In genomic region chr16:47072158-47072557, GRCh38 we compare ENCODE assay signal across 2 cellular contexts.
TF ChIP-seq lines count a peak whose summit lies in the region.

No MANE protein-coding gene starts in this region.

TF ChIP-seq in HepG2, 621 proteins besides CTCF, POLR2A, EP300 and RAD21:
- no peak for TF ChIP-seq HNF1B (CRISPR knock-in tag; IDR thresholded peaks at IDR 0.05)
- TF ChIP-seq, protein P1, sequence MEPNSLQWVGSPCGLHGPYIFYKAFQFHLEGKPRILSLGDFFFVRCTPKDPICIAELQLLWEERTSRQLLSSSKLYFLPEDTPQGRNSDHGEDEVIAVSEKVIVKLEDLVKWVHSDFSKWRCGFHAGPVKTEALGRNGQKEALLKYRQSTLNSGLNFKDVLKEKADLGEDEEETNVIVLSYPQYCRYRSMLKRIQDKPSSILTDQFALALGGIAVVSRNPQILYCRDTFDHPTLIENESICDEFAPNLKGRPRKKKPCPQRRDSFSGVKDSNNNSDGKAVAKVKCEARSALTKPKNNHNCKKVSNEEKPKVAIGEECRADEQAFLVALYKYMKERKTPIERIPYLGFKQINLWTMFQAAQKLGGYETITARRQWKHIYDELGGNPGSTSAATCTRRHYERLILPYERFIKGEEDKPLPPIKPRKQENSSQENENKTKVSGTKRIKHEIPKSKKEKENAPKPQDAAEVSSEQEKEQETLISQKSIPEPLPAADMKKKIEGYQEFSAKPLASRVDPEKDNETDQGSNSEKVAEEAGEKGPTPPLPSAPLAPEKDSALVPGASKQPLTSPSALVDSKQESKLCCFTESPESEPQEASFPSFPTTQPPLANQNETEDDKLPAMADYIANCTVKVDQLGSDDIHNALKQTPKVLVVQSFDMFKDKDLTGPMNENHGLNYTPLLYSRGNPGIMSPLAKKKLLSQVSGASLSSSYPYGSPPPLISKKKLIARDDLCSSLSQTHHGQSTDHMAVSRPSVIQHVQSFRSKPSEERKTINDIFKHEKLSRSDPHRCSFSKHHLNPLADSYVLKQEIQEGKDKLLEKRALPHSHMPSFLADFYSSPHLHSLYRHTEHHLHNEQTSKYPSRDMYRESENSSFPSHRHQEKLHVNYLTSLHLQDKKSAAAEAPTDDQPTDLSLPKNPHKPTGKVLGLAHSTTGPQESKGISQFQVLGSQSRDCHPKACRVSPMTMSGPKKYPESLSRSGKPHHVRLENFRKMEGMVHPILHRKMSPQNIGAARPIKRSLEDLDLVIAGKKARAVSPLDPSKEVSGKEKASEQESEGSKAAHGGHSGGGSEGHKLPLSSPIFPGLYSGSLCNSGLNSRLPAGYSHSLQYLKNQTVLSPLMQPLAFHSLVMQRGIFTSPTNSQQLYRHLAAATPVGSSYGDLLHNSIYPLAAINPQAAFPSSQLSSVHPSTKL (CRISPR knock-in tag; IDR thresholded peaks at IDR 0.05) = no peak
- no peak for TF ChIP-seq ATF7 (IDR thresholded peaks at IDR 0.05)
- no peak for TF ChIP-seq ATF7 (CRISPR knock-in tag; IDR thresholded peaks at IDR 0.05)
- no peak for TF ChIP-seq FOXP1 (IDR thresholded peaks at IDR 0.05)
- TF ChIP-seq FOXP1 (CRISPR knock-in tag; IDR thresholded peaks at IDR 0.05) = no peak
- TF ChIP-seq, protein P2, sequence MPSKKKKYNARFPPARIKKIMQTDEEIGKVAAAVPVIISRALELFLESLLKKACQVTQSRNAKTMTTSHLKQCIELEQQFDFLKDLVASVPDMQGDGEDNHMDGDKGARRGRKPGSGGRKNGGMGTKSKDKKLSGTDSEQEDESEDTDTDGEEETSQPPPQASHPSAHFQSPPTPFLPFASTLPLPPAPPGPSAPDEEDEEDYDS (CRISPR knock-in tag; IDR thresholded peaks at IDR 0.05) = no peak
- TF ChIP-seq ZFP1 (CRISPR knock-in tag; IDR thresholded peaks at IDR 0.05) = peak; percentile 86; the same call in 1 of the 2 replicates
TF ChIP-seq in HepG2: peak in this region for 1.

TF ChIP-seq in K562, 482 proteins besides CTCF, POLR2A, EP300 and RAD21:
- no peak for TF ChIP-seq E2F6 (IDR thresholded peaks at IDR 0.05; ENCODE audit: borderline replicate concordance in 1 of 2, extremely low read depth in 1 of 2, insufficient read depth in 1 of 2, insufficient read length in 1 of 2, low read depth in 1 of 2, low read length in 1 of 2, poor library complexity in 1 of 2, severe bottlenecking in 1 of 2)
- peak; percentile 85 for TF ChIP-seq ZFP1 (CRISPR knock-in tag; IDR thresholded peaks at IDR 0.05)
